ENCODE assay signal across 1 cellular context in the genomic region with DNA sequence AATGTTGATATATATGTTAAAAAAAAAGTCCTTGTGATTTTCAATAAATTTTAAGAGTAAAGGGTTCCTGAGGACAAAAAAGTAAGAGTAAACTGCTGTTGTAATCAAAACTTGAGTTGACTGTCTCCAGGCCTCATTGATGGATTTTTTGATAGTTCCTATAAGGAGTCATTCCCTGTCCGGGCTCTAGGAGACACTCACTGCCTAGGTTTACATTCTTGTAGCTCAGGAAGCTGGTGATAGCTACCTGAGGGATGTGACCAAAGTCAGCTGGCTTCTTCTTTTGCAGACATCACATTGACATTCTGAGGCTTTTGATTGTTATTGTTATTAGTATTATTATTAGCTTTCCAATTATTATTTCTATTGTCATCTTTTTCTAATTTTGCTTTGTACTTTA.
TF ChIP-seq lines count a peak whose summit lies in the region.

No MANE protein-coding gene starts in this region.

TF ChIP-seq in A549, 52 proteins besides CTCF, POLR2A, EP300 and RAD21 (continued from another document):
- TF ChIP-seq, protein P1, sequence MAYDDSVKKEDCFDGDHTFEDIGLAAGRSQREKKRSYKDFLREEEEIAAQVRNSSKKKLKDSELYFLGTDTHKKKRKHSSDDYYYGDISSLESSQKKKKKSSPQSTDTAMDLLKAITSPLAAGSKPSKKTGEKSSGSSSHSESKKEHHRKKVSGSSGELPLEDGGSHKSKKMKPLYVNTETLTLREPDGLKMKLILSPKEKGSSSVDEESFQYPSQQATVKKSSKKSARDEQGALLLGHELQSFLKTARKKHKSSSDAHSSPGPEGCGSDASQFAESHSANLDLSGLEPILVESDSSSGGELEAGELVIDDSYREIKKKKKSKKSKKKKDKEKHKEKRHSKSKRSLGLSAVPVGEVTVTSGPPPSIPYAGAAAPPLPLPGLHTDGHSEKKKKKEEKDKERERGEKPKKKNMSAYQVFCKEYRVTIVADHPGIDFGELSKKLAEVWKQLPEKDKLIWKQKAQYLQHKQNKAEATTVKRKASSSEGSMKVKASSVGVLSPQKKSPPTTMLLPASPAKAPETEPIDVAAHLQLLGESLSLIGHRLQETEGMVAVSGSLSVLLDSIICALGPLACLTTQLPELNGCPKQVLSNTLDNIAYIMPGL (CRISPR knock-in tag; IDR thresholded peaks at IDR 0.05; ENCODE audit: borderline replicate concordance) = no peak
- no peak for TF ChIP-seq FOXS1 (CRISPR knock-in tag; IDR thresholded peaks at IDR 0.05)
- no peak for TF ChIP-seq RNF2 (IDR thresholded peaks at IDR 0.05; ENCODE audit: borderline replicate concordance, low read depth)
- TF ChIP-seq JUN (IDR thresholded peaks at IDR 0.05) = no peak
